ENCODE assay signal across 8 cellular contexts in genomic region chr12:19273482-19274330, GRCh38.
A peak's percentile ranks its signal among the peaks of the same experiment; 100 is the strongest.
DNase-seq lines count a peak whose midpoint lies in the region; ATAC-seq and TF ChIP-seq lines count a peak whose summit lies in the region.

No MANE protein-coding gene starts in this region.

- intact Hi-C loops in left colon (cut with DNase I, micrococcal nuclease), result no loop called here

- H3K4me3 ChIP-seq in AG09309 (ENCODE audit: control insufficient read depth, low read depth, low read length) (no peak overlapping the region), LNCaP clone FGC (ENCODE audit: low read depth, low read length) (no peak overlapping the region), astrocyte of the cerebellum (ENCODE audit: low read depth, low read length) (no peak overlapping the region)

- DNase-seq in AG09309 (ENCODE audit: low read depth) (peak; percentile 92), LNCaP clone FGC (ENCODE audit: low read depth) (peak; percentile 76), SW 1271 (lab: John Stamatoyannopoulos, UW) (peak; percentile 75 to 95), astrocyte of the cerebellum (ENCODE audit: low read depth) (peak; percentile 97), left colon (peak; percentile 56 to 75)
- DNase-seq in stimulated activated CD8-positive, alpha-beta memory T cell treated with anti-CD3 and anti-CD28 coated beads, Interleukin-2, amount 100 ng/mL, for 48 hours (ENCODE audit: low read depth in 2 of 2), result peak; percentile 14 to 17

- no peak for TF ChIP-seq CTCF in AG09309 (IDR thresholded peaks at IDR 0.05; ENCODE audit: control insufficient read depth, insufficient read depth, low read depth, low read length, missing control alignments)
- TF ChIP-seq CTCF in LNCaP clone FGC (IDR thresholded peaks at IDR 0.05; ENCODE audit: control insufficient read depth, extremely low read depth, insufficient read depth), result no peak
- TF ChIP-seq CTCF in astrocyte of the cerebellum (IDR thresholded peaks at IDR 0.05; ENCODE audit: low read depth, low read length, missing control alignments), result no peak

- in situ Hi-C loops in astrocyte of the cerebellum (cut with HindIII; ENCODE audit: low sequenced_read_pairs), result no loop called here

- peak; percentile 85 for ATAC-seq in left colon
- ATAC-seq in HG03095 (IDR thresholded peaks at IDR 0.05; ENCODE audit: unreplicated experiment), result no peak
- no peak for ATAC-seq in HG03097 (IDR thresholded peaks at IDR 0.05; ENCODE audit: low FRiP score, unreplicated experiment)

Comparison
In these comparisons a context has a peak if more than half of its experiments do, and no peak if none do; other contexts are left out.
1. DNase-seq: peak in every context shown above with its lines; median percentile 97 in astrocyte of the cerebellum; 92 in AG09309; 85 in SW 1271; 76 in LNCaP clone FGC; 66 in left colon; 16 in stimulated activated CD8-positive, alpha-beta memory T cell treated with anti-CD3 and anti-CD28 coated beads, Interleukin-2, amount 100 ng/mL, for 48 hours.